In the genomic region with DNA sequence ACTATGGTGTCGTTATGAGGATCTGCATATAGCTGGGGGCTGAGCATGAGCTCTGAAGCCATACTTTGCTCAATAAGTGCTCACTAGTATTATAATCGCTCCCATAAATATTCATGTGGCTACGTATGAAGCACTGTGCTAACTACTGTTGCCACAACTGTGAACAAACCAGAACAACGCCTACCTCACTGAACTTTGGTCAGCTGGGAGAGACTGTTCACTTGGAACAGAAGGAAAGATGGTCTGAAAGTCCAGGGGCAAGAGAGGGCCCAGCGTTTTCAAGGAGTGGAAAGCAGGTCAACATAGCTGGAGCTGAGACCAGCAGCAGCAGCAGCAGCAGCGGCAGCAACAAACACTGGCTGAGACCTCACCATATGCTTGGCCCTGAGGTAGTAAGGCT, we compare ENCODE assay signal across 25 cellular contexts.
"Had no signal": no experiment of that assay in that cellular context is flagged by ENCODE, and none has a peak within 500 bp of the region (broad histone marks: within the 10 kb centered on the region; RNA-seq: fewer than 3 reads in every experiment).

No MANE protein-coding gene starts in this region.

- H3K36me3 ChIP-seq: esophagus squamous epithelium, left lung, neutrophil, right atrium auricular region, suprapubic skin, thyroid gland, upper lobe of left lung, uterus had no signal

- ATAC-seq: gastroesophageal sphincter; left lung; naive thymus-derived CD4-positive, alpha-beta T cell; stimulated activated effector memory CD8-positive, alpha-beta T cell treated with anti-CD3 and anti-CD28 coated beads, Interleukin-12 subunit alpha, Interleukin-12 subunit beta, amount 100 ng/mL, for 72 hours; stimulated activated naive CD8-positive, alpha-beta T cell treated with anti-CD3 and anti-CD28 coated beads, Interleukin-15, Interleukin-2, amounts not matched to agents 100 U/mL and 50 U/mL, for 24 hours had no signal

- H3K4me1 ChIP-seq: esophagus squamous epithelium, gastroesophageal sphincter, left lung, right atrium auricular region, suprapubic skin, thyroid gland, upper lobe of left lung, uterus had no signal

- H3K9me3 ChIP-seq: esophagus squamous epithelium, gastroesophageal sphincter, neutrophil, right atrium auricular region, suprapubic skin, thyroid gland, upper lobe of left lung, uterus had no signal

- H3K27me3 ChIP-seq: dorsolateral prefrontal cortex, esophagus squamous epithelium, gastroesophageal sphincter, left lung, neutrophil, right atrium auricular region, suprapubic skin, thyroid gland, upper lobe of left lung, uterus had no signal

- DNase-seq: central memory CD4-positive, alpha-beta T cell; cortex of kidney; dorsolateral prefrontal cortex; effector memory CD4-positive, alpha-beta T cell; esophagus squamous epithelium; foreskin fibroblast; glutamatergic neuron; left lung; mesenchymal stem cell; midbrain; naive thymus-derived CD4-positive, alpha-beta T cell; posterior cingulate gyrus; stimulated activated CD4-positive, alpha-beta T cell treated with anti-CD3 and anti-CD28 coated beads, Interleukin-2, amount 100 ng/mL, for 48 hours; stimulated activated CD8-positive, alpha-beta memory T cell treated with anti-CD3 and anti-CD28 coated beads, Interleukin-4, amount 100 ng/mL, for 48 hours; stimulated activated naive CD8-positive, alpha-beta T cell treated with anti-CD3 and anti-CD28 coated beads, Interleukin-15, Interleukin-2, amounts not matched to agents 100 U/mL and 50 U/mL, for 24 hours; thyroid gland; upper lobe of left lung; uterus had no signal

- H3K27ac ChIP-seq: dorsolateral prefrontal cortex, esophagus squamous epithelium, gastroesophageal sphincter, left lung, neutrophil, right atrium auricular region, suprapubic skin, thyroid gland, upper lobe of left lung, uterus had no signal

- H3K4me3 ChIP-seq: dorsolateral prefrontal cortex, esophagus squamous epithelium, gastroesophageal sphincter, left lung, lung, right atrium auricular region, smooth muscle cell, suprapubic skin, thyroid gland, upper lobe of left lung, uterus had no signal
